Comparison of ENCODE assay signal across 1 cellular context in the genomic region with DNA sequence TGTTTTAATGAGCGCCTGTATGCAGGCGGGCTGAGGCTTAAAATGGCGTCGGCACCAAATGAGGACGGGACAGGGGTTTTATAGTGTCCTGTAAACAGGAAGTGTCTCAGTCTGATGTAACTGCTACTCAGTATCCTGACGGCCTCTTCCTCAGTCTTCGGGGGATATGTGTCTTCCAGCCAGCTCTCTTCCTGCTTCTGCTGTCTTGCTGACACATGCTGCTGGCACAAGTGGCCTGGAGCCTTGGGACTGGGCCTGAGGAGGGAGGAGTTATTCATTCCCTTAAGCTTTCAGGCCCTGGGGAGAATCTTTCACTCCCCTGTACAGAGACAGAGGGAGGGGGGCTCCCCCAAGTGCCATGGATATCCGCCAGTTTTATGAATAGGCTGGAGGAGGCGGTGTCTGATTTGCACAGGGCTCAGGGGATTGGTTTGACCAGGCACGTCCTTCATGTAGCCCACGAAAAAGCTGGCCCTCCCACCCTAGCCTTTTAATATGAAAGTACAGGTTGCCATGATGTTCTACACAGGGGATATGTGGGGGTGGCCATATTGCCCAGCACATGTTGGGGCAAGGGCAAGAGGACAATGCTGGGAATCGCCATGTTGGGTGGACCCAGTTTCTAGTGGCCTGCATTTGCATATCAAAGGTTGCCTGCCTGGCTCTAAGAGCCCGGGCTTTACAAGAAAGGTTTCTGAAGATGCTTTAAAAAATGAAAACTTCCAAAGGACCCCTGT.
TF ChIP-seq lines count a peak whose summit lies in the region.

No MANE protein-coding gene starts in this region.

TF ChIP-seq in H1, 55 proteins besides CTCF, POLR2A, EP300 and RAD21 (continued from another document):
- no peak for TF ChIP-seq NANOG (IDR thresholded peaks at IDR 0.05; ENCODE audit: insufficient read depth, low read depth, low read length, poor library complexity, severe bottlenecking)
- TF ChIP-seq, protein P1, sequence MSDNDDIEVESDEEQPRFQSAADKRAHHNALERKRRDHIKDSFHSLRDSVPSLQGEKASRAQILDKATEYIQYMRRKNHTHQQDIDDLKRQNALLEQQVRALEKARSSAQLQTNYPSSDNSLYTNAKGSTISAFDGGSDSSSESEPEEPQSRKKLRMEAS (IDR thresholded peaks at IDR 0.05): 0 out of 2 replicates have a peak, but pooled peaks have one; percentile 29
